Comparison of ENCODE assay signal across 8 cellular contexts in the genomic region with DNA sequence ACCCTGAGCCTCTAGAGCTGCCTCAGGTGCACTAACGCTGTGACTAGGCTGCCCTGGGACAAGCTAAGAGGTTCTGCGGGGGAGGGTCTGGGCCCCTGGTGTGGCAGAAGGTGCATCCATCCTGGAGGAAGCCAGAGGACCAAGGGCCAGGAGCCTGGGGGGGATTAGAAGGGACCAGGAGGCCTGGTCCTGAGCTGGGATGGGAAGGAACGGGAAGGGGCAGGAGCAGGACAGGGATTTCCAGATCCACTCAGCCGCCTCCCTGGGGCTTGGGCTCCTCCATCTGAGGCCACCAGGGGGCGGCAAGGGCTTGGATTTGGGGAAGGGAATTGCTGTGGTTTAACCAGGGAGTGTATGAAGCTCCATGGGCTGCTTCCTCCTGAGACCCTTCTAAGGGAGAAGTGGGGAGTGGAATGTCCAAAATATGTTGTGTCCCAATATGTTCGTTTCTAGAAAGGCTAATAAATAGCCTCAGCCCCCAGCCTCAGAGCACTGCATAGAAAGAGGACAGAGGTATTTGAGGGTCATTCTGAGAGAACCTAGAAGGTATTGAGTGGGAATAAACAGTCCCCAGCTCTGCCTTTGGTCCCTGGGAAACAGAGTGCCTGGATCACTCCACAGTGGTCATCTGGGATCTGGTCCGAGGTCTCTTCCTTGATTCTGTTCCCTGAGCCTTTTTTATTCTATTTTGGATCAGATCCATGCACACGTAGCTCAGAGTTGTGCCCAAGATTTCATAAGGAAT. TPM values are rescaled to one million over a fixed set of nuclear protein-coding genes. Genes with fewer than 3 reads are reported as not detected.
DNase-seq lines count a peak whose midpoint lies in the region; ATAC-seq and TF ChIP-seq lines count a peak whose summit lies in the region.

No MANE protein-coding gene starts in this region.

- ATAC-seq in GM21528 (IDR thresholded peaks at IDR 0.05; ENCODE audit: low FRiP score, unreplicated experiment) = no peak

- TF ChIP-seq CTCF in GM10266 (IDR thresholded peaks at IDR 0.05; ENCODE audit: control insufficient read depth, insufficient read depth, low read depth, missing control alignments) (peak; percentile 73), retinal pigment epithelial cell (conservative IDR thresholded peaks at IDR 0.05; ENCODE audit: low read depth, low read length) (peak; percentile 97)

- peak; percentile 22 for DNase-seq in A172 (ENCODE audit: low spot score)
- DNase-seq in GM10266 (ENCODE audit: extremely low spot score) = no peak
- peak; percentile 44 for DNase-seq in NCI-H2171 (lab: John Stamatoyannopoulos, UW)
- peak; percentile 29 for DNase-seq in activated T-cell treated with anti-CD3 and anti-CD28 coated beads for 1 hour (ENCODE audit: low read depth)
- peak; percentile 41 for DNase-seq in foreskin melanocyte
- DNase-seq in retinal pigment epithelial cell (ENCODE audit: low read depth) = no peak
- DNase-seq in NK-92 (lab: John Stamatoyannopoulos, UW; ENCODE audit: unreplicated experiment) = no peak

- no peak overlapping the region for H3K4me3 ChIP-seq in retinal pigment epithelial cell (ENCODE audit: low read length)

RNA-seq across cellular contexts. Expression of gene PRAME, which starts 17.4 kb away (rescaled TPM):
- 53.8 and 57.4 TPM in 2 replicates for total RNA-seq in A172 (2014; rRNA removed; shearing (Covaris generic))

RNA-seq across cellular contexts. Expression of gene ZNF280A, which starts 56.3 kb away (rescaled TPM):
- 5.4 and 8.8 TPM in 2 replicates for total RNA-seq in A172 (2014; rRNA removed; shearing (Covaris generic))

Comparison
In these comparisons a context has a peak if more than half of its experiments do, and no peak if none do; other contexts are left out.
1. DNase-seq: peak in A172 (single experiment), NCI-H2171 (single experiment), activated T-cell treated with anti-CD3 and anti-CD28 coated beads for 1 hour (single experiment) and foreskin melanocyte (single experiment); none in GM10266 (single experiment), retinal pigment epithelial cell (single experiment) and NK-92 (single experiment).